ENCODE assay signal across 12 cellular contexts in the genomic region with DNA sequence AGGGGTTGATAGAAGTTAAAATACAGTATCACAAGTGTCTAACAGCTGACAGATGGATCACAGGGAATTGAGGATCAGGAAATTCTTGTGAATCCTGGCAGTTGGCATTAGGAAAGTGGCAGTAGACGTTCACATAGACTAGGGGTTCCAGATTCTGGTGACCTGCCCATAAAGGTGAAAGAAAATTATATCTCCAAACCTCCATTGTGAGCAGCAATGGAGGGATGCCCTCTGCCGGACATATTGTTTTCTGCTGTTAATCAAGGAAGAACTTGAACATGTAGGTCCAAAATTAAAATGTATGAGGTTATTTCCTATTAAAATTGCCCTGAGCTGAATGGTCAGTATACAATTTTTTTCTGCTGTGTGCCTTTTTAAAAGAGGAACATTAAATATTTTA. TPM values are rescaled to one million over a fixed set of nuclear protein-coding genes. Genes with fewer than 3 reads are reported as not detected.
DNase-seq lines count a peak whose midpoint lies in the region; ATAC-seq, FAIRE-seq and TF ChIP-seq lines count a peak whose summit lies in the region.
"Had no signal": no experiment of that assay in that cellular context is flagged by ENCODE, and none has a peak within 500 bp of the region (broad histone marks: within the 10 kb centered on the region; RNA-seq: fewer than 3 reads in every experiment).

No MANE protein-coding gene starts in this region.

- no peak for ATAC-seq in HG02938 (IDR thresholded peaks at IDR 0.05; ENCODE audit: unreplicated experiment)
- no peak for ATAC-seq in HG02885 (IDR thresholded peaks at IDR 0.05; ENCODE audit: poor library complexity, unreplicated experiment)
- ATAC-seq in HG03045 (IDR thresholded peaks at IDR 0.05; ENCODE audit: unreplicated experiment): no peak

- in situ Hi-C loops in Caki2 (cut with HindIII; ENCODE audit: low pct_unique_long_range_greater_than_20kb, low sequenced_read_pairs): no loop called here

- peak; percentile 11 for TF ChIP-seq CTCF in fibroblast of villous mesenchyme (IDR thresholded peaks at IDR 0.05; ENCODE audit: insufficient read depth, low read depth, low read length)

- no peak overlapping the region for H3K4me3 ChIP-seq in fibroblast of villous mesenchyme (ENCODE audit: low read depth, low read length)

- DNase-seq in Caki2 (ENCODE audit: low read depth): peak; percentile 5
- DNase-seq in GM18507 (ENCODE audit: extremely low spot score, insufficient read length, low read depth): no peak
- DNase-seq in RPMI7951 (ENCODE audit: low read depth): peak; percentile 3
- no peak for DNase-seq in fibroblast of villous mesenchyme (ENCODE audit: low read depth)
- no peak for DNase-seq in glomerular visceral epithelial cell (ENCODE audit: extremely low spot score)
- DNase-seq: central memory CD4-positive, alpha-beta T cell; NCI-H1694 treated with DMSO at 0.1 percent for 48 hours; substantia nigra had no signal

- FAIRE-seq in GM18507 (lab: Jason Lieb, UNC): peak; percentile 69
- FAIRE-seq: islet of Langerhans had no signal

RNA-seq across cellular contexts. Expression of gene NME8, which starts 5.1 kb away (rescaled TPM):
- total RNA-seq in Caki2 (2014; rRNA removed; shearing (Covaris generic); ENCODE audit: low replicate concordance): not detected in 2 replicates
- total RNA-seq in RPMI7951 (2014; rRNA removed; shearing (Covaris generic)): not detected in 2 replicates
- not detected in 2 replicates for total RNA-seq in fibroblast of villous mesenchyme

Comparison
In these comparisons a context has a peak if more than half of its experiments do, and no peak if none do; other contexts are left out.
1. DNase-seq: peak in Caki2 (single experiment) and RPMI7951 (single experiment); none in GM18507 (single experiment), fibroblast of villous mesenchyme (single experiment) and glomerular visceral epithelial cell (single experiment).